ENCODE assay signal across 1 cellular context in genomic region chr18:62697636-62698035, GRCh38.
TF ChIP-seq lines count a peak whose summit lies in the region.

No MANE protein-coding gene starts in this region.

TF ChIP-seq in HepG2, 621 proteins besides CTCF, POLR2A, EP300 and RAD21 (continued from another document):
- TF ChIP-seq ARID5B (CRISPR knock-in tag; IDR thresholded peaks at IDR 0.05) (peak; percentile 26; the same call in 1 of the 2 replicates), ZNF292 (CRISPR knock-in tag; IDR thresholded peaks at IDR 0.05; ENCODE audit: borderline replicate concordance, low read depth) (peak; percentile 42; the same call in 1 of the 2 replicates), SOX13 (IDR thresholded peaks at IDR 0.05) (no peak), SOX13 (CRISPR knock-in tag; conservative IDR thresholded peaks at IDR 0.05 in 1 of 2, IDR thresholded peaks at IDR 0.05 in 1 of 2) (0 out of 4 replicates have a peak, but pooled peaks of 1 of the 2 experiments have one; percentile 21), NR2C2 (CRISPR knock-in tag; IDR thresholded peaks at IDR 0.05; ENCODE audit: borderline replicate concordance) (peak; percentile 42; the same call in 1 of the 2 replicates), ATF4 (CRISPR knock-in tag; IDR thresholded peaks at IDR 0.05) (0 out of 4 replicates have a peak, but pooled peaks of 1 of the 2 experiments have one; percentile 21), SALL1 (CRISPR knock-in tag; IDR thresholded peaks at IDR 0.05) (peak; percentile 21; the same call in 1 of the 2 replicates), NFYC (CRISPR knock-in tag; IDR thresholded peaks at IDR 0.05) (no peak), PRMT3 (CRISPR knock-in tag; IDR thresholded peaks at IDR 0.05; ENCODE audit: borderline replicate concordance, low read depth) (no peak), AHDC1 (CRISPR knock-in tag; IDR thresholded peaks at IDR 0.05; ENCODE audit: borderline replicate concordance) (peak; percentile 69; the same call in 1 of the 2 replicates), GATAD2A (CRISPR knock-in tag; IDR thresholded peaks at IDR 0.05) (peak; percentile 59; the same call in 1 of the 2 replicates), ASH2L (IDR thresholded peaks at IDR 0.05; ENCODE audit: insufficient read length, low read depth, low read length) (peak; percentile 41), NFIC (IDR thresholded peaks at IDR 0.05; ENCODE audit: low read length) (peak; percentile 48; the same call in 1 of the 2 replicates), HNF4G (IDR thresholded peaks at IDR 0.05; ENCODE audit: borderline replicate concordance, low read depth, low read length) (peak; percentile 62; the same call in 1 of the 2 replicates), HNF4G (CRISPR knock-in tag; IDR thresholded peaks at IDR 0.05; ENCODE audit: borderline replicate concordance, low read depth) (no peak), ZNF501 (CRISPR knock-in tag; IDR thresholded peaks at IDR 0.05) (no peak), MAX (IDR thresholded peaks at IDR 0.05) (peak; percentile 34; the same call in 1 of the 2 replicates), SOX6 (IDR thresholded peaks at IDR 0.05) (no peak), SOX6 (CRISPR knock-in tag; IDR thresholded peaks at IDR 0.05) (peak; percentile 57; the same call in 1 of the 2 replicates), CREM (IDR thresholded peaks at IDR 0.05) (peak; percentile 34; the same call in 1 of the 2 replicates), CREM (CRISPR knock-in tag; IDR thresholded peaks at IDR 0.05) (no peak), KAT2B (IDR thresholded peaks at IDR 0.05; ENCODE audit: borderline replicate concordance, low read depth, low read length) (peak; percentile 87), NR2F6 (IDR thresholded peaks at IDR 0.05) (0 out of 2 replicates have a peak, but pooled peaks have one; percentile 9), NR2F6 (CRISPR knock-in tag; IDR thresholded peaks at IDR 0.05) (no peak), ATF2 (CRISPR knock-in tag; IDR thresholded peaks at IDR 0.05) (no peak), ATF6 (CRISPR knock-in tag; conservative IDR thresholded peaks at IDR 0.05) (no peak), HNF4A (CRISPR knock-in tag; IDR thresholded peaks at IDR 0.05) (peak; percentile 58), SOX5 (CRISPR knock-in tag; IDR thresholded peaks at IDR 0.05; ENCODE audit: borderline replicate concordance) (0 out of 2 replicates have a peak, but pooled peaks have one; percentile 12), CSRNP1 (CRISPR knock-in tag; IDR thresholded peaks at IDR 0.05) (no peak), NR2F1 (CRISPR knock-in tag; IDR thresholded peaks at IDR 0.05) (0 out of 4 replicates have a peak, but pooled peaks of 1 of the 2 experiments have one; percentile 32), SSRP1 (CRISPR knock-in tag; IDR thresholded peaks at IDR 0.05) (no peak), ZBTB37 (CRISPR knock-in tag; IDR thresholded peaks at IDR 0.05) (0 out of 2 replicates have a peak, but pooled peaks have one; percentile 30)
